In genomic region chr2:47403829-47404228, GRCh38 we compare ENCODE assay signal across 8 cellular contexts. TPM values are rescaled to one million over a fixed set of nuclear protein-coding genes. Genes with fewer than 3 reads are reported as not detected.
DNase-seq lines count a peak whose midpoint lies in the region; ATAC-seq and TF ChIP-seq lines count a peak whose summit lies in the region.

No MANE protein-coding gene starts in this region.

- POLR2A ChIA-PET in HEK293 (lab: Yijun Ruan, JAX) = interaction anchor here (0.5 to 1.5 kb wide), 3 partner anchors 16 to 59 kb away, joined by 5 to 6 read pairs (median 6); no protein-coding TSS in a partner anchor

- no peak for ATAC-seq in activated T-helper 17 cell treated with anti-CD3 and anti-CD28 coated beads, Interleukin-2, amount 50 U/mL, for 72 hours (replicated peaks)

- H3K27me3 Mint-ChIP-seq in activated T-helper 17 cell treated with anti-CD3 and anti-CD28 coated beads, Interleukin-2, amount 50 U/mL, for 72 hours = no peaks in the 10 kb centered on the region
- H3K27me3 Mint-ChIP-seq in stimulated activated naive CD8-positive, alpha-beta T cell treated with anti-CD3 and anti-CD28 coated beads, Interleukin-15, Interleukin-2, amounts not matched to agents 100 ng/mL and 50 ng/mL, for 24 hours = no peaks in the 10 kb centered on the region

- H3K4me1 Mint-ChIP-seq in activated T-helper 17 cell treated with anti-CD3 and anti-CD28 coated beads, Interleukin-2, amount 50 U/mL, for 72 hours = peaks cover 24% of the 10 kb centered on the region
- peaks cover 47% of the 10 kb centered on the region for H3K4me1 Mint-ChIP-seq in stimulated activated naive CD8-positive, alpha-beta T cell treated with anti-CD3 and anti-CD28 coated beads, Interleukin-15, Interleukin-2, amounts not matched to agents 100 ng/mL and 50 ng/mL, for 24 hours (ENCODE audit: low read depth)

- CTCF ChIA-PET in HEK293 (lab: Yijun Ruan, JAX) = interaction anchor here (0.6 to 3.0 kb wide), 4 partner anchors 15 to 33 kb away, joined by 3 to 11 read pairs (median 3); no protein-coding TSS in a partner anchor

- DNase-seq in AG20443 (ENCODE audit: low spot score) (peak; percentile 27), NCI-H2227 treated with DMSO at 0.1 percent for 48 hours (lab: John Stamatoyannopoulos, UW) (no peak), amniotic stem cell (lab: John Stamatoyannopoulos, UW) (no peak), Ammon's horn (ENCODE audit: low spot score) (no peak)

- peaks cover 5% of the 10 kb centered on the region; the same call in 1 of the 2 replicates for H3K4me1 ChIP-seq in HEK293 (ENCODE audit: control insufficient read depth, insufficient read depth, low read length)

- peak overlapping the region; percentile 89 for H3K4me3 Mint-ChIP-seq in activated T-helper 17 cell treated with anti-CD3 and anti-CD28 coated beads, Interleukin-2, amount 50 U/mL, for 72 hours
- peak overlapping the region; percentile 91 for H3K4me3 Mint-ChIP-seq in stimulated activated naive CD8-positive, alpha-beta T cell treated with anti-CD3 and anti-CD28 coated beads, Interleukin-15, Interleukin-2, amounts not matched to agents 100 ng/mL and 50 ng/mL, for 24 hours

- no peak overlapping the region; the same call in 1 of the 2 replicates for H3K27ac ChIP-seq in HEK293 (ENCODE audit: extremely low read depth, low read depth, low read length)

- peaks cover 52% of the 10 kb centered on the region for H3K36me3 Mint-ChIP-seq in activated T-helper 17 cell treated with anti-CD3 and anti-CD28 coated beads, Interleukin-2, amount 50 U/mL, for 72 hours (ENCODE audit: low read depth)
- peaks cover 34% of the 10 kb centered on the region for H3K36me3 Mint-ChIP-seq in stimulated activated naive CD8-positive, alpha-beta T cell treated with anti-CD3 and anti-CD28 coated beads, Interleukin-15, Interleukin-2, amounts not matched to agents 100 ng/mL and 50 ng/mL, for 24 hours (ENCODE audit: low read depth)

- H3K4me3 ChIP-seq in HEK293 (ENCODE audit: low read depth, low read length) = peak overlapping the region; percentile 86
- H3K4me3 ChIP-seq in iPS-18c (ENCODE audit: insufficient read depth, low read depth, low read length) = peak overlapping the region; percentile 94

- H3K9me3 ChIP-seq in HEK293 (ENCODE audit: control insufficient read depth, insufficient read depth, low read depth, low read length) = no peaks in the 10 kb centered on the region
- peaks cover 2% of the 10 kb centered on the region for H3K9me3 ChIP-seq in iPS-18c (ENCODE audit: control insufficient read depth, insufficient read depth, low read length)

- peak overlapping the region; percentile 88 for H3K27ac Mint-ChIP-seq in activated T-helper 17 cell treated with anti-CD3 and anti-CD28 coated beads, Interleukin-2, amount 50 U/mL, for 72 hours
- peak overlapping the region; percentile 98 for H3K27ac Mint-ChIP-seq in stimulated activated naive CD8-positive, alpha-beta T cell treated with anti-CD3 and anti-CD28 coated beads, Interleukin-15, Interleukin-2, amounts not matched to agents 100 ng/mL and 50 ng/mL, for 24 hours

- peaks cover 11 to 30% of the 10 kb centered on the region in 2 experiments for H3K36me3 ChIP-seq in HEK293 (ENCODE audit: control insufficient read depth in 2 of 2, insufficient read depth in 1 of 2, low read length in 2 of 2)

- no peak for TF ChIP-seq CTCF in HEK293 (tag by site-specific recombination; IDR thresholded peaks at IDR 0.05)

- no peaks in the 10 kb centered on the region for H3K9me3 Mint-ChIP-seq in activated T-helper 17 cell treated with anti-CD3 and anti-CD28 coated beads, Interleukin-2, amount 50 U/mL, for 72 hours
- no peaks in the 10 kb centered on the region for H3K9me3 Mint-ChIP-seq in stimulated activated naive CD8-positive, alpha-beta T cell treated with anti-CD3 and anti-CD28 coated beads, Interleukin-15, Interleukin-2, amounts not matched to agents 100 ng/mL and 50 ng/mL, for 24 hours

TF ChIP-seq in HEK293, 187 proteins besides CTCF, POLR2A, EP300 and RAD21:
- TF ChIP-seq ZNF76 (tag by site-specific recombination; IDR thresholded peaks at IDR 0.05; ENCODE audit: borderline replicate concordance, low read depth) (no peak), ZBTB20 (tag by site-specific recombination; IDR thresholded peaks at IDR 0.05) (no peak), ZNF777 (tag by site-specific recombination; IDR thresholded peaks at IDR 0.05; ENCODE audit: borderline replicate concordance) (no peak), ZBTB17 (tag by site-specific recombination; IDR thresholded peaks at IDR 0.05) (peak; percentile 23; the same call in 1 of the 2 replicates)
- TF ChIP-seq, protein P1, sequence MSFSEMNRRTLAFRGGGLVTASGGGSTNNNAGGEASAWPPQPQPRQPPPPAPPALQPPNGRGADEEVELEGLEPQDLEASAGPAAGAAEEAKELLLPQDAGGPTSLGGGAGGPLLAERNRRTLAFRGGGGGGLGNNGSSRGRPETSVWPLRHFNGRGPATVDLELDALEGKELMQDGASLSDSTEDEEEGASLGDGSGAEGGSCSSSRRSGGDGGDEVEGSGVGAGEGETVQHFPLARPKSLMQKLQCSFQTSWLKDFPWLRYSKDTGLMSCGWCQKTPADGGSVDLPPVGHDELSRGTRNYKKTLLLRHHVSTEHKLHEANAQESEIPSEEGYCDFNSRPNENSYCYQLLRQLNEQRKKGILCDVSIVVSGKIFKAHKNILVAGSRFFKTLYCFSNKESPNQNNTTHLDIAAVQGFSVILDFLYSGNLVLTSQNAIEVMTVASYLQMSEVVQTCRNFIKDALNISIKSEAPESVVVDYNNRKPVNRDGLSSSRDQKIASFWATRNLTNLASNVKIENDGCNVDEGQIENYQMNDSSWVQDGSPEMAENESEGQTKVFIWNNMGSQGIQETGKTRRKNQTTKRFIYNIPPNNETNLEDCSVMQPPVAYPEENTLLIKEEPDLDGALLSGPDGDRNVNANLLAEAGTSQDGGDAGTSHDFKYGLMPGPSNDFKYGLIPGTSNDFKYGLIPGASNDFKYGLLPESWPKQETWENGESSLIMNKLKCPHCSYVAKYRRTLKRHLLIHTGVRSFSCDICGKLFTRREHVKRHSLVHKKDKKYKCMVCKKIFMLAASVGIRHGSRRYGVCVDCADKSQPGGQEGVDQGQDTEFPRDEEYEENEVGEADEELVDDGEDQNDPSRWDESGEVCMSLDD (tag by site-specific recombination; IDR thresholded peaks at IDR 0.05) = no peak
- TF ChIP-seq, protein P2, sequence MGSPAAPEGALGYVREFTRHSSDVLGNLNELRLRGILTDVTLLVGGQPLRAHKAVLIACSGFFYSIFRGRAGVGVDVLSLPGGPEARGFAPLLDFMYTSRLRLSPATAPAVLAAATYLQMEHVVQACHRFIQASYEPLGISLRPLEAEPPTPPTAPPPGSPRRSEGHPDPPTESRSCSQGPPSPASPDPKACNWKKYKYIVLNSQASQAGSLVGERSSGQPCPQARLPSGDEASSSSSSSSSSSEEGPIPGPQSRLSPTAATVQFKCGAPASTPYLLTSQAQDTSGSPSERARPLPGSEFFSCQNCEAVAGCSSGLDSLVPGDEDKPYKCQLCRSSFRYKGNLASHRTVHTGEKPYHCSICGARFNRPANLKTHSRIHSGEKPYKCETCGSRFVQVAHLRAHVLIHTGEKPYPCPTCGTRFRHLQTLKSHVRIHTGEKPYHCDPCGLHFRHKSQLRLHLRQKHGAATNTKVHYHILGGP (tag by site-specific recombination; IDR thresholded peaks at IDR 0.05) = no peak

RNA-seq across cellular contexts. Expression of gene MSH2, which starts 0.9 kb away (rescaled TPM):
- 10 to 100 TPM; 45.9 to 58.0 TPM for total RNA-seq in activated T-helper 17 cell treated with anti-CD3 and anti-CD28 coated beads, Interleukin-2, amount 50 U/mL, for 72 hours

RNA-seq across cellular contexts. Expression of gene EPCAM, which starts 34.7 kb away (rescaled TPM):
- total RNA-seq in activated T-helper 17 cell treated with anti-CD3 and anti-CD28 coated beads, Interleukin-2, amount 50 U/mL, for 72 hours = under 1 TPM in 1 of 2 donors, not detected in 1; 0.19 TPM
